In genomic region chr15:43150171-43150929, GRCh38 we compare ENCODE assay signal across 12 cellular contexts. TPM values are rescaled to one million over a fixed set of nuclear protein-coding genes. Genes with fewer than 3 reads are reported as not detected.
DNase-seq lines count a peak whose midpoint lies in the region; ATAC-seq lines count a peak whose summit lies in the region.
"Had no signal": no experiment of that assay in that cellular context is flagged by ENCODE, and none has a peak within 500 bp of the region (broad histone marks: within the 10 kb centered on the region; RNA-seq: fewer than 3 reads in every experiment).

No MANE protein-coding gene starts in this region.

- in situ Hi-C loops in HAP-1 (cut with MboI; ENCODE audit: low sequenced_read_pairs) = no loop called here

- peaks cover 35% of the 10 kb centered on the region for H3K36me3 ChIP-seq in HAP-1 (replicated peaks)

- H3K4me1 ChIP-seq in HAP-1 = no peaks in the 10 kb centered on the region
- H3K4me1 ChIP-seq: Peyer's patch had no signal

- H3K9me3 ChIP-seq in HAP-1 = no peaks in the 10 kb centered on the region
- H3K9me3 ChIP-seq: Peyer's patch had no signal

- DNase-seq in AG08396 (ENCODE audit: low spot score) (peak; percentile 83), HT-29 (ENCODE audit: low spot score) (peak; percentile 31), astrocyte of the hippocampus (ENCODE audit: low read depth, low spot score) (peak; percentile 66), iPS-NIHi11 (ENCODE audit: low spot score) (peak; percentile 20), NCI-H774 (lab: John Stamatoyannopoulos, UW) (no peak), NCI-H2227 treated with DMSO at 0.1 percent for 48 hours (lab: John Stamatoyannopoulos, UW) (no peak), HAP-1 (ENCODE audit: low spot score in 2 of 2) (no peak)
- DNase-seq: CD4-positive, alpha-beta memory T cell; naive B cell; NCI-H2081; Peyer's patch had no signal

- no peak for ATAC-seq in GM21737 (IDR thresholded peaks at IDR 0.05; ENCODE audit: unreplicated experiment)

- H3K27me3 ChIP-seq in HAP-1 (ENCODE audit: low read depth) = no peaks in the 10 kb centered on the region
- H3K27me3 ChIP-seq: Peyer's patch had no signal

- no peak overlapping the region for H3K4me3 ChIP-seq in HAP-1
- H3K4me3 ChIP-seq: Peyer's patch had no signal

RNA-seq across cellular contexts. Expression of gene TMEM62, which starts 17.0 kb away (rescaled TPM):
- 61.4 and 66.1 TPM in 2 replicates for total RNA-seq in HT-29 (2014; rRNA removed; shearing (Covaris generic))

RNA-seq across cellular contexts. Expression of gene CCNDBP1, which starts 34.9 kb away (rescaled TPM):
- 39.8 and 52.0 TPM in 2 replicates for total RNA-seq in HT-29 (2014; rRNA removed; shearing (Covaris generic))

RNA-seq across cellular contexts. Expression of gene UBR1, which starts 44.5 kb away (rescaled TPM):
- 20.2 and 23.6 TPM in 2 replicates for total RNA-seq in HT-29 (2014; rRNA removed; shearing (Covaris generic))

Comparison
In these comparisons a context has a peak if more than half of its experiments do, and no peak if none do; other contexts are left out.
1. DNase-seq: peak in AG08396 (single experiment), HT-29 (single experiment), astrocyte of the hippocampus (single experiment) and iPS-NIHi11 (single experiment); none in NCI-H774 (single experiment), NCI-H2227 treated with DMSO at 0.1 percent for 48 hours (single experiment) and HAP-1 (0 of 2).